ENCODE assay signal across 18 cellular contexts in the genomic region with DNA sequence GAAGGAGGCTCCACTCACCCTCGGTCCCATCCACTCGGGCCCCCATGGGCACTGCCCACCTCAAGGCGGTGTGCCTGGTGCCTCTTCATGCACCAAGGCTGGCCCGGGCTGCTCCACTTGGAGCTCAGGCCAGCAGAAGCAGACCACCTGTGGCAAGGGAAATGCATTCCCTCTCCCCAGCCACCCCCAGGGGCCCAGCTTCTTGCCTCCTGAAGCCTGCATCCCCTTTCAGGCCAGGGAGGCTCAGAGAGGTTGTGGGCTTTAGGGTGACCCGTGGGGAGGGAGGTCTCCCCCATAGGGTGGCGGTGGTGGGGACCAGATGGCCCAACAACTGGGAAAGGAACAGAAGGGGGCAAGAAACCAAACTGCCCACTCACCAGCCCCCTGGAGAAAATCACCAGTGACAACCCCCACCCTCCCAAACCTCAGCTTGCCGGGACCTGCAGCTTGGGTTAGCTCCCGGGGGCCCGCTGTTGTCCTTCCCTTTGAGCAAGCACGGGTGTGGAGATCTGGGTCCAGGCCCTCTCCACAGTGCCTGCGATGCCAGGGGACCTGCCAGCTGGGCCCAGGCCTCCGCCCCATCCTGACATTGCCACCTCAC. TPM values are rescaled to one million over a fixed set of nuclear protein-coding genes. Genes with fewer than 3 reads are reported as not detected.
DNase-seq lines count a peak whose midpoint lies in the region; ATAC-seq and TF ChIP-seq lines count a peak whose summit lies in the region.
"Had no signal": no experiment of that assay in that cellular context is flagged by ENCODE, and none has a peak within 500 bp of the region (broad histone marks: within the 10 kb centered on the region; RNA-seq: fewer than 3 reads in every experiment).

No MANE protein-coding gene starts in this region.

- H3K4me3 ChIP-seq in iPS-20b (ENCODE audit: low read length) (no peak overlapping the region), upper lobe of right lung (no peak overlapping the region)

- intact Hi-C loops in cardiac septum (cut with DNase I) (no loop called here), left cardiac atrium (cut with DNase I) (loop anchor here in 1 of 2 donors (10.0 kb wide), 2 partner anchors 89 to 261 kb away; no protein-coding TSS in a partner anchor), upper lobe of right lung (cut with DNase I) (no loop called here)
- intact Hi-C loops in activated CD4-positive, alpha-beta T cell treated with anti-CD3 and anti-CD28 coated beads, Interleukin-2, amount 10 ng/mL, durations not matched to agents 24 days and 14 days (cut with micrococcal nuclease) = no loop called here

- peaks cover 6% of the 10 kb centered on the region for H3K4me1 Mint-ChIP-seq in activated CD4-positive, alpha-beta T cell treated with anti-CD3 and anti-CD28 coated beads, Interleukin-2, amount 10 ng/mL, durations not matched to agents 24 days and 14 days

- peak; percentile 63 for DNase-seq in cardiac septum (ENCODE audit: low spot score)
- no peak for DNase-seq in left cardiac atrium
- DNase-seq in NCI-H69 (lab: John Stamatoyannopoulos, UW) = peak; percentile 52
- DNase-seq in upper lobe of right lung = peak; percentile 60
- no peak for DNase-seq in activated CD4-positive, alpha-beta T cell treated with anti-CD3 and anti-CD28 coated beads, Interleukin-2, amount 10 ng/mL, durations not matched to agents 24 days and 14 days
- no peak for DNase-seq in NCI-H2196 treated with DMSO at 0.1 percent for 48 hours (lab: John Stamatoyannopoulos, UW; ENCODE audit: unreplicated experiment)
- DNase-seq: activated CD4-positive, CD25-positive, alpha-beta regulatory T cell; activated naive CD4-positive, alpha-beta T cell treated with anti-CD3 and anti-CD28 coated beads, Interleukin-2, amount 50 U/mL, for 16 hours; EL; heart right ventricle; HFFc6; NCI-H187; SHP77 treated with DMSO at 0.1 percent for 48 hours; T-helper 17 cell had no signal

- H3K36me3 Mint-ChIP-seq in activated CD4-positive, alpha-beta T cell treated with anti-CD3 and anti-CD28 coated beads, Interleukin-2, amount 10 ng/mL, durations not matched to agents 24 days and 14 days (ENCODE audit: low read depth) = peaks cover 17% of the 10 kb centered on the region

- no peaks in the 10 kb centered on the region for H3K27me3 Mint-ChIP-seq in activated CD4-positive, alpha-beta T cell treated with anti-CD3 and anti-CD28 coated beads, Interleukin-2, amount 10 ng/mL, durations not matched to agents 24 days and 14 days
- H3K27me3 Mint-ChIP-seq: T-helper 17 cell had no signal

- no peaks in the 10 kb centered on the region for H3K9me3 Mint-ChIP-seq in activated CD4-positive, alpha-beta T cell treated with anti-CD3 and anti-CD28 coated beads, Interleukin-2, amount 10 ng/mL, durations not matched to agents 24 days and 14 days
- H3K9me3 Mint-ChIP-seq: HFFc6, mesothelial cell of epicardium had no signal

- no peak overlapping the region for H3K27ac Mint-ChIP-seq in activated CD4-positive, alpha-beta T cell treated with anti-CD3 and anti-CD28 coated beads, Interleukin-2, amount 10 ng/mL, durations not matched to agents 24 days and 14 days
- H3K27ac Mint-ChIP-seq: HFFc6 had no signal

- H3K9me3 ChIP-seq in iPS-20b (ENCODE audit: insufficient read depth, low read depth, low read length) (no peaks in the 10 kb centered on the region), upper lobe of right lung (no peaks in the 10 kb centered on the region)
- H3K9me3 ChIP-seq: heart right ventricle, neutrophil had no signal

- TF ChIP-seq CTCF in upper lobe of right lung (IDR thresholded peaks at IDR 0.05) = no peak

- peaks cover 22% of the 10 kb centered on the region; the same call in 1 of the 2 replicates for H3K4me1 ChIP-seq in iPS-20b (ENCODE audit: insufficient read depth, low read length)
- H3K4me1 ChIP-seq in upper lobe of right lung = peaks cover 20% of the 10 kb centered on the region

- H3K4me3 Mint-ChIP-seq in activated CD4-positive, alpha-beta T cell treated with anti-CD3 and anti-CD28 coated beads, Interleukin-2, amount 10 ng/mL, durations not matched to agents 24 days and 14 days = no peak overlapping the region
- H3K4me3 Mint-ChIP-seq: HFFc6, mesothelial cell of epicardium, T-helper 17 cell had no signal

- H3K36me3 ChIP-seq in iPS-20b (ENCODE audit: insufficient read depth, low read depth, low read length) (peaks cover 33% of the 10 kb centered on the region), upper lobe of right lung (peaks cover 28% of the 10 kb centered on the region)

- ATAC-seq in left cardiac atrium = no peak
- no peak for ATAC-seq in upper lobe of right lung
- no peak for ATAC-seq in GM18520 (IDR thresholded peaks at IDR 0.05; ENCODE audit: unreplicated experiment)
- ATAC-seq: T-helper 17 cell had no signal

- no peak overlapping the region for H3K27ac ChIP-seq in iPS-20b (ENCODE audit: low read length)
- no peak overlapping the region for H3K27ac ChIP-seq in upper lobe of right lung
- H3K27ac ChIP-seq: neutrophil had no signal

- H3K27me3 ChIP-seq in iPS-20b (ENCODE audit: insufficient read depth, low read length) (peaks cover 13% of the 10 kb centered on the region; the same call in 1 of the 2 replicates), upper lobe of right lung (no peaks in the 10 kb centered on the region)
- H3K27me3 ChIP-seq: heart right ventricle, neutrophil had no signal

- peak overlapping the region; percentile 46; the same call in 1 of the 2 replicates for H3K9ac ChIP-seq in iPS-20b (ENCODE audit: low read depth, low read length)

RNA-seq across cellular contexts. Expression of gene CBX6, which starts 8.4 kb away (rescaled TPM):
- total RNA-seq in cardiac septum (60.3 TPM), left cardiac atrium (10 to 100 TPM; 46.0 to 54.3 TPM), upper lobe of right lung (61.6 TPM)
- total RNA-seq in activated CD4-positive, alpha-beta T cell treated with anti-CD3 and anti-CD28 coated beads, Interleukin-2, amount 10 ng/mL, durations not matched to agents 24 days and 14 days = 178 and 180 TPM in 2 replicates

RNA-seq across cellular contexts. Expression of gene NPTXR, which starts 19.8 kb away (rescaled TPM):
- total RNA-seq in cardiac septum (23.5 TPM), left cardiac atrium (10 to 100 TPM; 26.9 to 30.8 TPM), upper lobe of right lung (6.3 TPM)
- 0.98 and 1.0 TPM in 2 replicates for total RNA-seq in activated CD4-positive, alpha-beta T cell treated with anti-CD3 and anti-CD28 coated beads, Interleukin-2, amount 10 ng/mL, durations not matched to agents 24 days and 14 days

Comparison
In these comparisons a context has a peak if more than half of its experiments do, and no peak if none do; other contexts are left out.
1. DNase-seq: peak in cardiac septum (single experiment), NCI-H69 (single experiment) and upper lobe of right lung (single experiment); none in left cardiac atrium (single experiment), activated CD4-positive, alpha-beta T cell treated with anti-CD3 and anti-CD28 coated beads, Interleukin-2, amount 10 ng/mL, durations not matched to agents 24 days and 14 days (single experiment) and NCI-H2196 treated with DMSO at 0.1 percent for 48 hours (single experiment).